8 cellular contexts compared by ENCODE assay signal in the genomic region with DNA sequence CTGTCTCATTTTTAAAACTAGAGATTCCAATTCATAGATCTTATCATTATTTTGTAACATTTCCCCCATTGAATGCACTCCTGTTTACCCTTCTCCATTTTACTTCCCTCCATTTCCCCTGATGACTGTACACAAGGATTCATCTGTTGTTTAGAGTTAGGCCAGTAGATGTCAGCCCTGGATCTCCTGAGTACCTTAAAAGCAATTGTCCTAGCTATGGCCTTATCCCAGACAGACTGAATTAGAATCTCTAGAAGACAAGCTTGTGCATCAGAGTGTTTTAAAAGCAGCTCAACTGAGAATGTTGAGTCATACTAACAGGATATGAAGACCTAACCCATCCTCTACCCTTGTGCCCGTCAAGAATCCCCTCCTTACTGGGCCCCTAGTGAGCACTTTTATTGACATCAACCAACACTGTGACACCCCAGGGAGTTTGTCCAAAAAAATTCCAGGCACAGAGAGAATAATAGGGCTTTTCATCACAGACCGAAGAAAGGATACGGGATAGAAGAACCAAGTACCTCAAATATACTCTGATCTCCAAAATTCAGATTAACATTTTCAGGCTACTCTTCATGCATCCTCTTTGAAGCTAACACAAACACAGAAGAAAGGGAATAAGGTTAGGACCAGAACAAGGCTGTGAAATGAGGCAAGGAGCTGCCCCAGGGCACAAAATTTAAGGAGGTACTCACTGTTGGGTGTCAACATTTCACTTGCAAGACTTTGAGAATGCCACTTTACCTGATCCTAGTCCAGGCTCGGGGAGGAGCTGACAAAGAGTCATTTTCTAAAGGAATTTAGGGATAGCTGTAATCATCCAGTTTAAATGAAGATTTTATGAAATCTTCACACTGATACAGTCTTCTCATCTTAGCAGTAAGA. TPM values are rescaled to one million over a fixed set of nuclear protein-coding genes. Genes with fewer than 3 reads are reported as not detected.
DNase-seq lines count a peak whose midpoint lies in the region; ATAC-seq and FAIRE-seq lines count a peak whose summit lies in the region.

No MANE protein-coding gene starts in this region.

- peak overlapping the region; percentile 94 for H3K27ac Mint-ChIP-seq in activated T-cell treated with anti-CD3 and anti-CD28 coated beads, Interleukin-2, amount 50 U/mL, for 72 hours
- peak overlapping the region; percentile 16 to 46 for H3K27ac Mint-ChIP-seq in T-cell
- no peak overlapping the region for H3K27ac Mint-ChIP-seq in stimulated activated memory B cell treated with anti-CD40 and anti-IgM and Interleukin-4, amounts not matched to agents 10 μg/mL and 1 μg/mL and 100 μg/mL, for 72 hours

- POLR2A ChIA-PET in T-cell (lab: Charles Lee), result interaction anchor here in 1 of 2 donors (0.6 to 0.7 kb wide), 2 partner anchors 38 to 283 kb away, joined by 3 read pairs; no protein-coding TSS in a partner anchor

- H3K4me1 Mint-ChIP-seq in activated T-cell treated with anti-CD3 and anti-CD28 coated beads, Interleukin-2, amount 50 U/mL, for 72 hours (ENCODE audit: low read depth), result peaks cover 88% of the 10 kb centered on the region
- H3K4me1 Mint-ChIP-seq in T-cell, result peaks cover 59 to 73% (median 69%) of the 10 kb centered on the region in 3 donors
- H3K4me1 Mint-ChIP-seq in stimulated activated memory B cell treated with anti-CD40 and anti-IgM and Interleukin-4, amounts not matched to agents 10 μg/mL and 1 μg/mL and 100 μg/mL, for 72 hours, result peaks cover 18% of the 10 kb centered on the region

- peaks cover 23 to 49% of the 10 kb centered on the region in 2 donors for H3K36me3 Mint-ChIP-seq in activated T-cell treated with anti-CD3 and anti-CD28 coated beads, Interleukin-2, amount 50 U/mL, for 72 hours (ENCODE audit: insufficient read depth in 2 of 2)
- H3K36me3 Mint-ChIP-seq in T-cell, result peaks cover 73% of the 10 kb centered on the region
- H3K36me3 Mint-ChIP-seq in stimulated activated memory B cell treated with anti-CD40 and anti-IgM and Interleukin-4, amounts not matched to agents 10 μg/mL and 1 μg/mL and 100 μg/mL, for 72 hours, result no peaks in the 10 kb centered on the region

- H3K27me3 Mint-ChIP-seq in activated T-cell treated with anti-CD3 and anti-CD28 coated beads, Interleukin-2, amount 50 U/mL, for 72 hours (ENCODE audit: low read depth), result no peaks in the 10 kb centered on the region
- H3K27me3 Mint-ChIP-seq in T-cell, result no peaks in the 10 kb centered on the region
- no peaks in the 10 kb centered on the region for H3K27me3 Mint-ChIP-seq in stimulated activated memory B cell treated with anti-CD40 and anti-IgM and Interleukin-4, amounts not matched to agents 10 μg/mL and 1 μg/mL and 100 μg/mL, for 72 hours

- peak; percentile 85 to 87 for ATAC-seq in activated T-cell treated with anti-CD3 and anti-CD28 coated beads, Interleukin-2, amount 50 U/mL, for 72 hours (replicated peaks in 1 of 2)
- ATAC-seq in GM21717 (IDR thresholded peaks at IDR 0.05; ENCODE audit: unreplicated experiment) (peak; percentile 97), T-cell (replicated peaks in 1 of 4) (peak; percentile 63 to 86 (median 69))
- peak; percentile 90 for ATAC-seq in stimulated activated memory B cell treated with anti-CD40 and anti-IgM and Interleukin-4, amounts not matched to agents 10 μg/mL and 1 μg/mL and 100 μg/mL, for 72 hours

- peaks cover 0 to 2% of the 10 kb centered on the region in 2 donors for H3K9me3 Mint-ChIP-seq in activated T-cell treated with anti-CD3 and anti-CD28 coated beads, Interleukin-2, amount 50 U/mL, for 72 hours
- no peaks in the 10 kb centered on the region for H3K9me3 Mint-ChIP-seq in T-cell
- H3K9me3 Mint-ChIP-seq in stimulated activated memory B cell treated with anti-CD40 and anti-IgM and Interleukin-4, amounts not matched to agents 10 μg/mL and 1 μg/mL and 100 μg/mL, for 72 hours, result no peaks in the 10 kb centered on the region

- FAIRE-seq in HTR-8/SVneo (lab: Jason Lieb, UNC), result peak; percentile 48

- peak in 1 of 2 donors; percentile 20 for DNase-seq in activated T-cell treated with anti-CD3 and anti-CD28 coated beads, Interleukin-2, amount 50 U/mL, for 72 hours
- DNase-seq in activated T-cell treated with anti-CD3 and anti-CD28 coated beads, Interleukin-2, amount 50 U/mL, for 1 hour, result no peak
- DNase-seq in HTR-8/SVneo (ENCODE audit: insufficient read length, low spot score) (peak; percentile 70), T-cell (no peak), fibroblast of the conjunctiva (ENCODE audit: low read depth) (peak; percentile 35)
- DNase-seq in stimulated activated CD4-positive, alpha-beta T cell treated with anti-CD3 and anti-CD28 coated beads, Interleukin-1b, Interleukin-23, amount 100 ng/mL, for 48 hours, result no peak

- CTCF ChIA-PET in T-cell (lab: Charles Lee), result interaction anchor here (0.7 to 2.3 kb wide), 16 partner anchors 12 to 435 kb away, joined by 3 to 22 read pairs (median 3); no protein-coding TSS in a partner anchor

- H3K4me3 Mint-ChIP-seq in activated T-cell treated with anti-CD3 and anti-CD28 coated beads, Interleukin-2, amount 50 U/mL, for 72 hours, result peak overlapping the region; percentile 23 to 41
- H3K4me3 Mint-ChIP-seq in T-cell, result no peak overlapping the region
- no peak overlapping the region for H3K4me3 Mint-ChIP-seq in stimulated activated memory B cell treated with anti-CD40 and anti-IgM and Interleukin-4, amounts not matched to agents 10 μg/mL and 1 μg/mL and 100 μg/mL, for 72 hours

RNA-seq across cellular contexts. Expression of a gene that starts 17.1 kb away (rescaled TPM):
- total RNA-seq in activated T-cell treated with anti-CD3 and anti-CD28 coated beads, Interleukin-2, amount 50 U/mL, for 72 hours, result 100 to 1,000 TPM; 360 to 597 TPM
- under 1 TPM in 3 of 5 donors, not detected in 2; 0.35 to 0.82 (median 0.73) TPM for total RNA-seq in T-cell

RNA-seq across cellular contexts. Expression of a gene that starts 36.0 kb away (rescaled TPM):
- total RNA-seq in activated T-cell treated with anti-CD3 and anti-CD28 coated beads, Interleukin-2, amount 50 U/mL, for 72 hours, result 10 to 100 TPM; 88.9 to 99.6 TPM
- total RNA-seq in T-cell, result 100 to 1,000 TPM; 183 to 229 (median 203) TPM

Comparison
In these comparisons a context has a peak if more than half of its experiments do, and no peak if none do; other contexts are left out.
1. DNase-seq: peak in HTR-8/SVneo (single experiment) and fibroblast of the conjunctiva (single experiment); none in activated T-cell treated with anti-CD3 and anti-CD28 coated beads, Interleukin-2, amount 50 U/mL, for 1 hour (single experiment), T-cell (0 of 34) and stimulated activated CD4-positive, alpha-beta T cell treated with anti-CD3 and anti-CD28 coated beads, Interleukin-1b, Interleukin-23, amount 100 ng/mL, for 48 hours (single experiment).
2. H3K4me3 Mint-ChIP-seq: peak in activated T-cell treated with anti-CD3 and anti-CD28 coated beads, Interleukin-2, amount 50 U/mL, for 72 hours (2 of 2); none in T-cell (0 of 3) and stimulated activated memory B cell treated with anti-CD40 and anti-IgM and Interleukin-4, amounts not matched to agents 10 μg/mL and 1 μg/mL and 100 μg/mL, for 72 hours (single experiment).
3. RNA of a gene that starts 17.1 kb away (total RNA-seq): 360 to 597 TPM in activated T-cell treated with anti-CD3 and anti-CD28 coated beads, Interleukin-2, amount 50 U/mL, for 72 hours; 0.35 to 0.82 TPM in T-cell; every median in the first group is over 100 times any median in the second.
4. Peak in every context shown above with its lines, with median percentiles within 50 percentile points of each other: ATAC-seq.